In the genomic region with DNA sequence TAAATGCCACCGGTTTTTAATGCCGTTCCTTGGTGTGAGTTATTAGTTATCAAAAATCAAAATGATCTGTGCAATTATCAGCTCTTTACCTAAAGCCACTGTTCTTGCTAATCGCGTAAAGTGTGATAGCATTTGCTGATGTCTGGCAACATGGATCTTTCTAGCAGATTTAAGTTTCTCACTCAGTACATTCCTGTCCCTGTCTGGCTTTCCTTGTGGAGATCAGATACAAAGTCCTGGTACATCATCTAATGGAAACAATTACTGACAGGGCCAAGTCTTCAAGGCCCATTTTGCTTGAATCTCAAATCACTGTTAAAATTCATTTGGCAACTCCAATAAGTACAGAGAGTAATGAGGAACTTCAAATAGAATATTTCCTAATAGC, we compare ENCODE assay signal across 16 cellular contexts.
DNase-seq lines count a peak whose midpoint lies in the region; ATAC-seq and TF ChIP-seq lines count a peak whose summit lies in the region.
"Had no signal": no experiment of that assay in that cellular context is flagged by ENCODE, and none has a peak within 500 bp of the region (broad histone marks: within the 10 kb centered on the region; RNA-seq: fewer than 3 reads in every experiment).

No MANE protein-coding gene starts in this region.

- peaks cover 0 to 12% (median 0%) of the 10 kb centered on the region in 11 experiments; a peak in 4 of 22 replicates for H3K36me3 ChIP-seq in BLaER1 treated with 17β-estradiol and CSF1 and Interleukin-3, amounts not matched to agents 10 nM and 100 nM
- H3K36me3 ChIP-seq in esophagus muscularis mucosa: no peaks in the 10 kb centered on the region
- no peaks in the 10 kb centered on the region for H3K36me3 ChIP-seq in naive thymus-derived CD4-positive, alpha-beta T cell (ENCODE audit: control insufficient read depth in 2 of 3, insufficient read depth in 3 of 3, low read length in 3 of 3)
- H3K36me3 ChIP-seq in endodermal cell (ENCODE audit: control insufficient read depth, insufficient read depth, low read length): peaks cover 5% of the 10 kb centered on the region
- H3K36me3 ChIP-seq: Peyer's patch had no signal

- no peak overlapping the region for H3K4me3 ChIP-seq in BLaER1 treated with 17β-estradiol and CSF1 and Interleukin-3, amounts not matched to agents 10 nM and 100 nM
- H3K4me3 ChIP-seq in esophagus muscularis mucosa (no peak overlapping the region), endodermal cell (ENCODE audit: low read length) (no peak overlapping the region)
- H3K4me3 ChIP-seq in naive thymus-derived CD4-positive, alpha-beta T cell (ENCODE audit: low read length): no peak overlapping the region
- H3K4me3 ChIP-seq: Peyer's patch, SK-N-MC had no signal

- H4K20me1 ChIP-seq in BLaER1 treated with 17β-estradiol and CSF1 and Interleukin-3, amounts not matched to agents 10 nM and 100 nM: no peaks in the 10 kb centered on the region

- H3K4me3 Mint-ChIP-seq in naive B cell (peak overlapping the region in 3 of 8 donors; percentile 58 to 76 (median 68)), endodermal cell (no peak overlapping the region)
- H3K4me3 Mint-ChIP-seq in naive thymus-derived CD4-positive, alpha-beta T cell: no peak overlapping the region
- H3K4me3 Mint-ChIP-seq: T-cell had no signal

- no peak overlapping the region for H3K9ac ChIP-seq in BLaER1 treated with 17β-estradiol and CSF1 and Interleukin-3, amounts not matched to agents 10 nM and 100 nM
- H3K9ac ChIP-seq in endodermal cell (ENCODE audit: extremely low read depth, low read length, poor library complexity, severe bottlenecking): no peak overlapping the region

- peaks cover 24 to 43% (median 36%) of the 10 kb centered on the region in 10 experiments for H3K4me1 ChIP-seq in BLaER1 treated with 17β-estradiol and CSF1 and Interleukin-3, amounts not matched to agents 10 nM and 100 nM
- H3K4me1 ChIP-seq in esophagus muscularis mucosa (peaks cover 3 to 53% (median 47%) of the 10 kb centered on the region in 4 donors), endodermal cell (ENCODE audit: control insufficient read depth, insufficient read depth, low read length) (peaks cover 3% of the 10 kb centered on the region)
- H3K4me1 ChIP-seq in naive thymus-derived CD4-positive, alpha-beta T cell (ENCODE audit: control insufficient read depth in 2 of 2, insufficient read depth in 2 of 2, low read length in 2 of 2): no peaks in the 10 kb centered on the region

- peaks cover 0 to 17% (median 6%) of the 10 kb centered on the region in 11 experiments; a peak in 12 of 22 replicates for H3K9me3 ChIP-seq in BLaER1 treated with 17β-estradiol and CSF1 and Interleukin-3, amounts not matched to agents 10 nM and 100 nM (replicated peaks in 1 of 11)
- H3K9me3 ChIP-seq in esophagus muscularis mucosa (no peaks in the 10 kb centered on the region), endodermal cell (ENCODE audit: control insufficient read depth, low read length) (peaks cover 6% of the 10 kb centered on the region)
- H3K9me3 ChIP-seq in naive thymus-derived CD4-positive, alpha-beta T cell (ENCODE audit: control insufficient read depth in 2 of 3, low read length in 3 of 3): no peaks in the 10 kb centered on the region
- H3K9me3 ChIP-seq: Peyer's patch had no signal

- DNase-seq in NCI-H82 treated with DMSO at 0.1 percent for 48 hours (lab: John Stamatoyannopoulos, UW; ENCODE audit: unreplicated experiment) (peak; percentile 75), esophagus muscularis mucosa (ENCODE audit: extremely low spot score) (no peak), naive B cell (no peak), AML-193 (lab: John Stamatoyannopoulos, UW) (no peak), endodermal cell (no peak)
- DNase-seq in naive thymus-derived CD4-positive, alpha-beta T cell: no peak
- DNase-seq: GF-D8, GOT3, NCI-H226, Peyer's patch, T-cell had no signal

- H3K27ac Mint-ChIP-seq in naive B cell: peak overlapping the region in 5 of 6 donors; percentile 75 to 95 (median 90)
- H3K27ac Mint-ChIP-seq in naive thymus-derived CD4-positive, alpha-beta T cell: no peak overlapping the region
- H3K27ac Mint-ChIP-seq in endodermal cell: no peak overlapping the region
- H3K27ac Mint-ChIP-seq: T-cell had no signal

- H3K27me3 Mint-ChIP-seq in naive B cell (no peaks in the 10 kb centered on the region), endodermal cell (ENCODE audit: insufficient read depth) (no peaks in the 10 kb centered on the region)
- H3K27me3 Mint-ChIP-seq in naive thymus-derived CD4-positive, alpha-beta T cell: peaks cover 0 to 5% (median 0%) of the 10 kb centered on the region in 5 donors
- H3K27me3 Mint-ChIP-seq: T-cell had no signal

- H3K36me3 Mint-ChIP-seq in naive B cell (peaks cover 0 to 14% of the 10 kb centered on the region in 2 donors), endodermal cell (ENCODE audit: low read depth) (peaks cover 10% of the 10 kb centered on the region)
- H3K36me3 Mint-ChIP-seq in naive thymus-derived CD4-positive, alpha-beta T cell: no peaks in the 10 kb centered on the region
- H3K36me3 Mint-ChIP-seq: T-cell had no signal

- H3K27ac ChIP-seq in BLaER1 treated with 17β-estradiol and CSF1 and Interleukin-3, amounts not matched to agents 10 nM and 100 nM: peak overlapping the region in 1 of 11 experiments; percentile 1; a peak in 1 of 22 replicates
- peak overlapping the region; percentile 11 to 69 (median 54) for H3K27ac ChIP-seq in esophagus muscularis mucosa (replicated peaks in 1 of 4)
- no peak overlapping the region for H3K27ac ChIP-seq in naive thymus-derived CD4-positive, alpha-beta T cell (ENCODE audit: low read depth, low read length)
- no peak overlapping the region for H3K27ac ChIP-seq in endodermal cell (ENCODE audit: low read depth, low read length)
- H3K27ac ChIP-seq: Peyer's patch, SK-N-MC had no signal

- no peak for TF ChIP-seq EP300 in esophagus muscularis mucosa (IDR thresholded peaks at IDR 0.05)

- TF ChIP-seq CTCF in esophagus muscularis mucosa (IDR thresholded peaks at IDR 0.05) (no peak), endodermal cell (conservative IDR thresholded peaks at IDR 0.05) (no peak)

- TF ChIP-seq POLR2A in esophagus muscularis mucosa (IDR thresholded peaks at IDR 0.05; ENCODE audit: low read depth): no peak

- CTCF ChIA-PET in naive thymus-derived CD4-positive, alpha-beta T cell (lab: Charles Lee): no interaction called here

- H3K4me2 ChIP-seq in BLaER1 treated with 17β-estradiol and CSF1 and Interleukin-3, amounts not matched to agents 10 nM and 100 nM: peak overlapping the region; percentile 74 to 92 (median 83); a peak in 21 of 22 replicates

- H3K4me1 Mint-ChIP-seq in naive B cell: peaks cover 23 to 32% (median 32%) of the 10 kb centered on the region in 3 donors
- H3K4me1 Mint-ChIP-seq in naive thymus-derived CD4-positive, alpha-beta T cell: peaks cover 0 to 8% (median 5%) of the 10 kb centered on the region in 7 donors
- peaks cover 29% of the 10 kb centered on the region for H3K4me1 Mint-ChIP-seq in endodermal cell

- 50% methylated on average over 4 of the region's 4 CpGs for WGBS in esophagus muscularis mucosa
- WGBS in endodermal cell (ENCODE audit: insufficient coverage in 1 of 2, insufficient read length in 1 of 2), 2 experiments: 76 to 95% methylated on average over 2 to 4 of the region's 4 CpGs

- no peaks in the 10 kb centered on the region for H3K27me3 ChIP-seq in BLaER1 treated with 17β-estradiol and CSF1 and Interleukin-3, amounts not matched to agents 10 nM and 100 nM
- H3K27me3 ChIP-seq in esophagus muscularis mucosa (no peaks in the 10 kb centered on the region), endodermal cell (ENCODE audit: control insufficient read depth, insufficient read depth, low read length, poor library complexity, severe bottlenecking) (no peaks in the 10 kb centered on the region)
- H3K27me3 ChIP-seq in naive thymus-derived CD4-positive, alpha-beta T cell (ENCODE audit: control insufficient read depth in 2 of 2, insufficient read depth in 2 of 2, low read length in 2 of 2): no peaks in the 10 kb centered on the region
- H3K27me3 ChIP-seq: Peyer's patch had no signal

- intact Hi-C loops in esophagus muscularis mucosa (cut with DNase I): no loop called here
- intact Hi-C loops in naive thymus-derived CD4-positive, alpha-beta T cell (cut with micrococcal nuclease): no loop called here

- peaks cover 0 to 4% (median 2%) of the 10 kb centered on the region in 7 donors for H3K9me3 Mint-ChIP-seq in naive B cell
- H3K9me3 Mint-ChIP-seq in naive thymus-derived CD4-positive, alpha-beta T cell: peaks cover 0 to 7% (median 0%) of the 10 kb centered on the region in 11 donors
- no peaks in the 10 kb centered on the region for H3K9me3 Mint-ChIP-seq in endodermal cell

- POLR2A ChIA-PET in naive thymus-derived CD4-positive, alpha-beta T cell (lab: Charles Lee): no interaction called here

- ATAC-seq in naive B cell (ENCODE audit: low read depth in 2 of 2): no peak
- no peak for ATAC-seq in naive thymus-derived CD4-positive, alpha-beta T cell
- no peak for ATAC-seq in HG03280 (IDR thresholded peaks at IDR 0.05; ENCODE audit: unreplicated experiment)
- ATAC-seq: HCT116, Right ventricle myocardium inferior had no signal

Comparison
In these comparisons a context has a peak if more than half of its experiments do, and no peak if none do; other contexts are left out.
1. H3K27ac ChIP-seq: peak in esophagus muscularis mucosa (4 of 4); none in naive thymus-derived CD4-positive, alpha-beta T cell (single experiment) and endodermal cell (single experiment).
2. H3K27ac Mint-ChIP-seq: peak in naive B cell (5 of 6); none in naive thymus-derived CD4-positive, alpha-beta T cell (0 of 9) and endodermal cell (single experiment).